In genomic region chr2:43445248-43445647, GRCh38 we compare ENCODE assay signal across 18 cellular contexts.
DNase-seq lines count a peak whose midpoint lies in the region; ATAC-seq and TF ChIP-seq lines count a peak whose summit lies in the region.
"Had no signal": no experiment of that assay in that cellular context is flagged by ENCODE, and none has a peak within 500 bp of the region (broad histone marks: within the 10 kb centered on the region; RNA-seq: fewer than 3 reads in every experiment).

No MANE protein-coding gene starts in this region.

- H3K27ac Mint-ChIP-seq in endodermal cell = peak overlapping the region; percentile 21

- H3K36me3 Mint-ChIP-seq in endodermal cell (ENCODE audit: low read depth) = peaks cover 1% of the 10 kb centered on the region

- DNase-seq in endodermal cell (no peak), mesendoderm (peak; percentile 66), stromal cell of bone marrow (ENCODE audit: low read depth) (peak; percentile 70), NCI-H2107 (lab: John Stamatoyannopoulos, UW) (no peak), GF-D8 (lab: John Stamatoyannopoulos, UW) (no peak), NCI-H526 (lab: John Stamatoyannopoulos, UW) (no peak)
- DNase-seq: activated gamma-delta T cell treated with Interleukin-2 at 50 U/mL for 16 hours; DND-41; KBM-7; NCI-H1092 treated with DMSO at 0.1 percent for 48 hours; NCI-H446; PC-9; stimulated activated CD4-positive, alpha-beta T cell treated with anti-CD3 and anti-CD28 coated beads, Interleukin-12 subunit alpha, Interleukin-12 subunit beta, amount 100 ng/mL, for 4 hours had no signal

- H3K9ac ChIP-seq in HUES64 (ENCODE audit: low read depth, low read length) (no peak overlapping the region), endodermal cell (ENCODE audit: extremely low read depth, low read length, poor library complexity, severe bottlenecking) (no peak overlapping the region), mesendoderm (ENCODE audit: low read length) (no peak overlapping the region)
- H3K9ac ChIP-seq: BLaER1 had no signal

- H3K9me3 ChIP-seq in HUES64 (ENCODE audit: insufficient read depth, low read depth, low read length) = no peaks in the 10 kb centered on the region
- H3K9me3 ChIP-seq in endodermal cell (ENCODE audit: control insufficient read depth, low read length) = no peaks in the 10 kb centered on the region
- H3K9me3 ChIP-seq: HAP-1, neutrophil had no signal

- H3K4me2 ChIP-seq in mesendoderm (ENCODE audit: low read length) = no peak overlapping the region
- H3K4me2 ChIP-seq: BLaER1, PC-9 had no signal

- H3K27ac ChIP-seq in HUES64 (ENCODE audit: low read depth, low read length) = peak overlapping the region; percentile 27; the same call in 1 of the 2 replicates
- H3K27ac ChIP-seq in endodermal cell (ENCODE audit: low read depth, low read length) = peak overlapping the region; percentile 11
- H3K27ac ChIP-seq in mesendoderm (ENCODE audit: low read depth, low read length) = no peak overlapping the region
- H3K27ac ChIP-seq: BLaER1, neutrophil, PC-9 had no signal

- H2BK120ac ChIP-seq in mesendoderm (ENCODE audit: low read depth, low read length) = no peak overlapping the region

- H3K4me1 ChIP-seq in HUES64 (ENCODE audit: insufficient read depth, low read length) = peaks cover 55% of the 10 kb centered on the region
- peaks cover 19% of the 10 kb centered on the region for H3K4me1 ChIP-seq in endodermal cell (ENCODE audit: control insufficient read depth, insufficient read depth, low read length)
- H3K4me1 ChIP-seq in mesendoderm (ENCODE audit: control insufficient read depth, low read depth, low read length) = peaks cover 15% of the 10 kb centered on the region
- H3K4me1 ChIP-seq: HAP-1 had no signal

- ATAC-seq in GM21825 (IDR thresholded peaks at IDR 0.05; ENCODE audit: unreplicated experiment) = no peak

- H3K4me3 Mint-ChIP-seq in endodermal cell = no peak overlapping the region

- H3K4ac ChIP-seq in mesendoderm (ENCODE audit: low read depth, low read length) = no peak overlapping the region

- H3K18ac ChIP-seq in mesendoderm (ENCODE audit: low read length) = peak overlapping the region; percentile 81

- no peak overlapping the region for H4K5ac ChIP-seq in mesendoderm (ENCODE audit: low read length)

- H3K4me3 ChIP-seq in HUES64 (ENCODE audit: low read length) (no peak overlapping the region), endodermal cell (ENCODE audit: low read length) (no peak overlapping the region), mesendoderm (ENCODE audit: low read length) (no peak overlapping the region)
- H3K4me3 ChIP-seq: BLaER1, HAP-1, PC-9 had no signal

- H2AK5ac ChIP-seq in mesendoderm (ENCODE audit: low read length) = no peak overlapping the region

- no peaks in the 10 kb centered on the region for H3K79me2 ChIP-seq in mesendoderm (ENCODE audit: control insufficient read depth, insufficient read depth, low read length)

- WGBS in HUES64 = 40% methylated on average over 4 of the region's 4 CpGs
- WGBS in endodermal cell (ENCODE audit: insufficient coverage in 1 of 2, insufficient read length in 1 of 2), 2 experiments = 54 to 60% methylated on average over 3 to 4 of the region's 4 CpGs
- no CpG with 5 or more reads among the region's 4 CpGs for WGBS in mesendoderm (ENCODE audit: extremely low coverage, insufficient coverage, low lambda C conversion rate)

- no peaks in the 10 kb centered on the region for H3K9me3 Mint-ChIP-seq in endodermal cell

- no peak overlapping the region for H3K56ac ChIP-seq in mesendoderm (ENCODE audit: low read length)

- no peak overlapping the region for H3K23ac ChIP-seq in mesendoderm (ENCODE audit: low read length)

- H3K27me3 ChIP-seq in HUES64 (ENCODE audit: insufficient read depth, low read length) (no peaks in the 10 kb centered on the region), endodermal cell (ENCODE audit: control insufficient read depth, insufficient read depth, low read length, poor library complexity, severe bottlenecking) (no peaks in the 10 kb centered on the region), mesendoderm (ENCODE audit: insufficient read depth, low read length, poor library complexity) (no peaks in the 10 kb centered on the region)
- H3K27me3 ChIP-seq: BLaER1, neutrophil had no signal

- no peak overlapping the region for H2BK15ac ChIP-seq in mesendoderm (replicated peaks; ENCODE audit: low read depth)

- H2BK5ac ChIP-seq in mesendoderm (ENCODE audit: low read length) = no peak overlapping the region

- H3K36me3 ChIP-seq in HUES64 (ENCODE audit: insufficient read depth, low read length) (no peaks in the 10 kb centered on the region), endodermal cell (ENCODE audit: control insufficient read depth, insufficient read depth, low read length) (no peaks in the 10 kb centered on the region), mesendoderm (ENCODE audit: control insufficient read depth, insufficient read depth, low read length) (no peaks in the 10 kb centered on the region)
- H3K36me3 ChIP-seq: HAP-1 had no signal

- H3K27me3 Mint-ChIP-seq in endodermal cell (ENCODE audit: insufficient read depth) = no peaks in the 10 kb centered on the region

- no peaks in the 10 kb centered on the region for H3K79me1 ChIP-seq in mesendoderm (ENCODE audit: low read length)

- H4K8ac ChIP-seq in mesendoderm (ENCODE audit: low read depth, low read length) = no peak overlapping the region

- TF ChIP-seq CTCF in endodermal cell (conservative IDR thresholded peaks at IDR 0.05) = no peak

- H3K4me1 Mint-ChIP-seq in endodermal cell = peaks cover 84% of the 10 kb centered on the region

Comparison
In these comparisons a context has a peak if more than half of its experiments do, and no peak if none do; other contexts are left out.
1. DNase-seq: peak in mesendoderm (single experiment) and stromal cell of bone marrow (single experiment); none in endodermal cell (single experiment), NCI-H2107 (single experiment), GF-D8 (single experiment) and NCI-H526 (0 of 2).